1 cellular context compared by ENCODE assay signal in the genomic region with DNA sequence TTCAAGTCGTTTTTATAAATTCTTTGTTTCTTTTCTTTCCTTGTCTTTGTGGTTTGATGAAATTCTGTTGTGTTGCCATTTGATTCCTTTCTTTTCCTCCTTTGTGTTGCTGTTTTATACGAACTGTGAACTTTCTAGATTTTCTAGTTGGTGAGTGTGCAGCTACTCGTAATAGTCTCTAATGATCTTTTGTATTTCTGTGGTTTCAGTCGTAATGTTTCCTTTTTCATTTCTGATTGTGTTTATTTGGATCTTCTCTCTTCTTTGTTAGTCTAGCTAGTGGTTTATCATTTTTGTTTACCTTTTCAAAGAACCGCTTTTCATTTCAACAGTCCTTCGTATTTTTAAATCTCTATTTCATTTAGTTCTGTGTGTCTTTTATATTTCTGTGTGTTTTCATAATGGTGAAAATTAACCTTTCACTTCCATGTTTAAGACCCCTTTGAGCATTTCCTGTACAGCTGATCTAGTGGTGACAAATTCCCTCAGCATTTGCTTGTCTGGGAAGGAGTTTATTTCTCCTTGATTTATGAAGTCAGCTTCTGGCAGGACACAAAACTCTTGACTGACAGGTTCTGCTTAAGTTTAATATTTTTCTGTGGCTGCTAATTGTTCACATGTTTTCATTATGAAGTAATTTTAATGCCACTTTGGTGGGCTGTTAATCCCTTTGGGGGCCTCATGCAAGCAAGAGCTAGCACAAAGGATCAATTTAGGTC.
TF ChIP-seq lines count a peak whose summit lies in the region.

No MANE protein-coding gene starts in this region.

TF ChIP-seq in GM12878, 131 proteins besides CTCF, POLR2A, EP300 and RAD21 (continues in another document):
- TF ChIP-seq NR2C2 (IDR thresholded peaks at IDR 0.05; ENCODE audit: borderline replicate concordance, control insufficient read depth, insufficient read length, low read depth) (no peak), ATF7 (IDR thresholded peaks at IDR 0.05; ENCODE audit: low read depth) (peak; percentile 31; the same call in 1 of the 2 replicates), ZNF384 (IDR thresholded peaks at IDR 0.05; ENCODE audit: borderline replicate concordance, low read depth, low read length) (no peak), NFIC (IDR thresholded peaks at IDR 0.05; ENCODE audit: low read depth, low read length) (peak; percentile 18; the same call in 1 of the 2 replicates), ZNF217 (IDR thresholded peaks at IDR 0.05) (0 out of 2 replicates have a peak, but pooled peaks have one; percentile 30), POU2F2 (IDR thresholded peaks at IDR 0.05; ENCODE audit: borderline replicate concordance, low read depth, low read length) (no peak), NFYA (IDR thresholded peaks at IDR 0.05; ENCODE audit: borderline replicate concordance, low read depth, low read length) (no peak), CEBPB (IDR thresholded peaks at IDR 0.05; ENCODE audit: borderline replicate concordance in 1 of 2, low read depth in 2 of 2, low read length in 2 of 2) (no peak), BCL11A (IDR thresholded peaks at IDR 0.05; ENCODE audit: low read depth, low read length) (no peak), NR2C1 (IDR thresholded peaks at IDR 0.05) (no peak), STAT3 (IDR thresholded peaks at IDR 0.05; ENCODE audit: low read depth, low read length) (no peak), HDAC6 (IDR thresholded peaks at IDR 0.05; ENCODE audit: unreplicated experiment) (no peak), PAX8 (IDR thresholded peaks at IDR 0.05) (no peak), ESRRA (IDR thresholded peaks at IDR 0.05; ENCODE audit: low read length) (no peak), RAD51 (IDR thresholded peaks at IDR 0.05) (no peak), MYC (IDR thresholded peaks at IDR 0.05; ENCODE audit: insufficient read depth, insufficient read length, insufficient replicate concordance, low read length, severe bottlenecking) (no peak), IRF4 (IDR thresholded peaks at IDR 0.05; ENCODE audit: low read depth, low read length) (no peak), NBN (IDR thresholded peaks at IDR 0.05) (0 out of 2 replicates have a peak, but pooled peaks have one; percentile 27), POLR2AphosphoS2 (IDR thresholded peaks at IDR 0.05; ENCODE audit: low read depth, low read length) (no peak), ZZZ3 (IDR thresholded peaks at IDR 0.05; ENCODE audit: control insufficient read depth, insufficient read length, low read depth) (no peak), ASH2L (IDR thresholded peaks at IDR 0.05; ENCODE audit: borderline replicate concordance, low read depth) (no peak), SP1 (IDR thresholded peaks at IDR 0.05; ENCODE audit: low read depth, low read length) (no peak), MXI1 (IDR thresholded peaks at IDR 0.05; ENCODE audit: low read depth, low read length) (no peak), CHD4 (IDR thresholded peaks at IDR 0.05) (no peak), PAX5 (IDR thresholded peaks at IDR 0.05; ENCODE audit: borderline replicate concordance, low read depth, low read length) (no peak), MEF2A (IDR thresholded peaks at IDR 0.05; ENCODE audit: insufficient read depth, low read depth, low read length) (no peak), CHD2 (IDR thresholded peaks at IDR 0.05; ENCODE audit: borderline replicate concordance, low read depth, low read length) (no peak), BACH1 (IDR thresholded peaks at IDR 0.05; ENCODE audit: borderline replicate concordance) (no peak), LARP7 (IDR thresholded peaks at IDR 0.05) (no peak), ELK1 (IDR thresholded peaks at IDR 0.05; ENCODE audit: low read depth, low read length) (no peak), RUNX3 (IDR thresholded peaks at IDR 0.05; ENCODE audit: low read length) (peak; percentile 54), SMC3 (IDR thresholded peaks at IDR 0.05; ENCODE audit: borderline replicate concordance, low read length) (no peak), MTA2 (IDR thresholded peaks at IDR 0.05; ENCODE audit: low read depth) (no peak), ETV6 (conservative IDR thresholded peaks at IDR 0.05 in 1 of 2, IDR thresholded peaks at IDR 0.05 in 1 of 2; ENCODE audit: borderline replicate concordance in 1 of 2, low read depth in 1 of 2) (0 out of 4 replicates have a peak, but pooled peaks of 1 of the 2 experiments have one; percentile 36), NFXL1 (IDR thresholded peaks at IDR 0.05; ENCODE audit: borderline replicate concordance) (no peak), PBX3 (IDR thresholded peaks at IDR 0.05; ENCODE audit: insufficient replicate concordance, low read depth, low read length) (no peak), SPI1 (IDR thresholded peaks at IDR 0.05; ENCODE audit: borderline replicate concordance, insufficient read depth, low read depth, low read length) (no peak), TAF1 (IDR thresholded peaks at IDR 0.05; ENCODE audit: borderline replicate concordance, low read depth, low read length) (no peak), NR2F1 (conservative IDR thresholded peaks at IDR 0.05) (no peak), SUPT20H (IDR thresholded peaks at IDR 0.05; ENCODE audit: borderline replicate concordance, control insufficient read depth, low read depth, low read length) (no peak), SMARCA5 (IDR thresholded peaks at IDR 0.05) (no peak), YY1 (IDR thresholded peaks at IDR 0.05; ENCODE audit: low read depth, low read length) (no peak), CHD1 (IDR thresholded peaks at IDR 0.05; ENCODE audit: low read depth, low read length) (no peak), TCF3 (IDR thresholded peaks at IDR 0.05; ENCODE audit: borderline replicate concordance, insufficient read depth, low read depth, low read length) (no peak), BHLHE40 (IDR thresholded peaks at IDR 0.05; ENCODE audit: borderline replicate concordance in 1 of 2, low read depth in 2 of 2, low read length in 1 of 2) (0 out of 4 replicates have a peak, but pooled peaks of 1 of the 2 experiments have one; percentile 6), PKNOX1 (IDR thresholded peaks at IDR 0.05) (peak; percentile 80), POLR2AphosphoS5 (IDR thresholded peaks at IDR 0.05; ENCODE audit: low read length) (no peak), YBX1 (IDR thresholded peaks at IDR 0.05) (no peak)
- TF ChIP-seq, protein P1, sequence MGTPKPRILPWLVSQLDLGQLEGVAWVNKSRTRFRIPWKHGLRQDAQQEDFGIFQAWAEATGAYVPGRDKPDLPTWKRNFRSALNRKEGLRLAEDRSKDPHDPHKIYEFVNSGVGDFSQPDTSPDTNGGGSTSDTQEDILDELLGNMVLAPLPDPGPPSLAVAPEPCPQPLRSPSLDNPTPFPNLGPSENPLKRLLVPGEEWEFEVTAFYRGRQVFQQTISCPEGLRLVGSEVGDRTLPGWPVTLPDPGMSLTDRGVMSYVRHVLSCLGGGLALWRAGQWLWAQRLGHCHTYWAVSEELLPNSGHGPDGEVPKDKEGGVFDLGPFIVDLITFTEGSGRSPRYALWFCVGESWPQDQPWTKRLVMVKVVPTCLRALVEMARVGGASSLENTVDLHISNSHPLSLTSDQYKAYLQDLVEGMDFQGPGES (IDR thresholded peaks at IDR 0.05): no peak
- TF ChIP-seq, protein P2, sequence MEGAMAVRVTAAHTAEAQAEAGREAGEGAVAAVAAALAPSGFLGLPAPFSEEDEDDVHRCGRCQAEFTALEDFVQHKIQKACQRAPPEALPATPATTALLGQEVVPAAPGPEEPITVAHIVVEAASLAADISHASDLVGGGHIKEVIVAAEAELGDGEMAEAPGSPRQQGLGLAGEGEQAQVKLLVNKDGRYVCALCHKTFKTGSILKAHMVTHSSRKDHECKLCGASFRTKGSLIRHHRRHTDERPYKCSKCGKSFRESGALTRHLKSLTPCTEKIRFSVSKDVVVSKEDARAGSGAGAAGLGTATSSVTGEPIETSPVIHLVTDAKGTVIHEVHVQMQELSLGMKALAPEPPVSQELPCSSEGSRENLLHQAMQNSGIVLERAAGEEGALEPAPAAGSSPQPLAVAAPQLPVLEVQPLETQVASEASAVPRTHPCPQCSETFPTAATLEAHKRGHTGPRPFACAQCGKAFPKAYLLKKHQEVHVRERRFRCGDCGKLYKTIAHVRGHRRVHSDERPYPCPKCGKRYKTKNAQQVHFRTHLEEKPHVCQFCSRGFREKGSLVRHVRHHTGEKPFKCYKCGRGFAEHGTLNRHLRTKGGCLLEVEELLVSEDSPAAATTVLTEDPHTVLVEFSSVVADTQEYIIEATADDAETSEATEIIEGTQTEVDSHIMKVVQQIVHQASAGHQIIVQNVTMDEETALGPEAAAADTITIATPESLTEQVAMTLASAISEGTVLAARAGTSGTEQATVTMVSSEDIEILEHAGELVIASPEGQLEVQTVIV (IDR thresholded peaks at IDR 0.05; ENCODE audit: borderline replicate concordance, partially characterized antibody): no peak
- TF ChIP-seq, protein P3, sequence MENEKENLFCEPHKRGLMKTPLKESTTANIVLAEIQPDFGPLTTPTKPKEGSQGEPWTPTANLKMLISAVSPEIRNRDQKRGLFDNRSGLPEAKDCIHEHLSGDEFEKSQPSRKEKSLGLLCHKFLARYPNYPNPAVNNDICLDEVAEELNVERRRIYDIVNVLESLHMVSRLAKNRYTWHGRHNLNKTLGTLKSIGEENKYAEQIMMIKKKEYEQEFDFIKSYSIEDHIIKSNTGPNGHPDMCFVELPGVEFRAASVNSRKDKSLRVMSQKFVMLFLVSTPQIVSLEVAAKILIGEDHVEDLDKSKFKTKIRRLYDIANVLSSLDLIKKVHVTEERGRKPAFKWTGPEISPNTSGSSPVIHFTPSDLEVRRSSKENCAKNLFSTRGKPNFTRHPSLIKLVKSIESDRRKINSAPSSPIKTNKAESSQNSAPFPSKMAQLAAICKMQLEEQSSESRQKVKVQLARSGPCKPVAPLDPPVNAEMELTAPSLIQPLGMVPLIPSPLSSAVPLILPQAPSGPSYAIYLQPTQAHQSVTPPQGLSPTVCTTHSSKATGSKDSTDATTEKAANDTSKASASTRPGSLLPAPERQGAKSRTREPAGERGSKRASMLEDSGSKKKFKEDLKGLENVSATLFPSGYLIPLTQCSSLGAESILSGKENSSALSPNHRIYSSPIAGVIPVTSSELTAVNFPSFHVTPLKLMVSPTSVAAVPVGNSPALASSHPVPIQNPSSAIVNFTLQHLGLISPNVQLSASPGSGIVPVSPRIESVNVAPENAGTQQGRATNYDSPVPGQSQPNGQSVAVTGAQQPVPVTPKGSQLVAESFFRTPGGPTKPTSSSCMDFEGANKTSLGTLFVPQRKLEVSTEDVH (IDR thresholded peaks at IDR 0.05; ENCODE audit: low read depth, partially characterized antibody): no peak
- TF ChIP-seq, protein P4, sequence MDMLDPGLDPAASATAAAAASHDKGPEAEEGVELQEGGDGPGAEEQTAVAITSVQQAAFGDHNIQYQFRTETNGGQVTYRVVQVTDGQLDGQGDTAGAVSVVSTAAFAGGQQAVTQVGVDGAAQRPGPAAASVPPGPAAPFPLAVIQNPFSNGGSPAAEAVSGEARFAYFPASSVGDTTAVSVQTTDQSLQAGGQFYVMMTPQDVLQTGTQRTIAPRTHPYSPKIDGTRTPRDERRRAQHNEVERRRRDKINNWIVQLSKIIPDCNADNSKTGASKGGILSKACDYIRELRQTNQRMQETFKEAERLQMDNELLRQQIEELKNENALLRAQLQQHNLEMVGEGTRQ (IDR thresholded peaks at IDR 0.05; ENCODE audit: borderline replicate concordance, low read depth, low read length): no peak
- TF ChIP-seq, protein P5, sequence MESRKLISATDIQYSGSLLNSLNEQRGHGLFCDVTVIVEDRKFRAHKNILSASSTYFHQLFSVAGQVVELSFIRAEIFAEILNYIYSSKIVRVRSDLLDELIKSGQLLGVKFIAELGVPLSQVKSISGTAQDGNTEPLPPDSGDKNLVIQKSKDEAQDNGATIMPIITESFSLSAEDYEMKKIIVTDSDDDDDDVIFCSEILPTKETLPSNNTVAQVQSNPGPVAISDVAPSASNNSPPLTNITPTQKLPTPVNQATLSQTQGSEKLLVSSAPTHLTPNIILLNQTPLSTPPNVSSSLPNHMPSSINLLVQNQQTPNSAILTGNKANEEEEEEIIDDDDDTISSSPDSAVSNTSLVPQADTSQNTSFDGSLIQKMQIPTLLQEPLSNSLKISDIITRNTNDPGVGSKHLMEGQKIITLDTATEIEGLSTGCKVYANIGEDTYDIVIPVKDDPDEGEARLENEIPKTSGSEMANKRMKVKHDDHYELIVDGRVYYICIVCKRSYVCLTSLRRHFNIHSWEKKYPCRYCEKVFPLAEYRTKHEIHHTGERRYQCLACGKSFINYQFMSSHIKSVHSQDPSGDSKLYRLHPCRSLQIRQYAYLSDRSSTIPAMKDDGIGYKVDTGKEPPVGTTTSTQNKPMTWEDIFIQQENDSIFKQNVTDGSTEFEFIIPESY (IDR thresholded peaks at IDR 0.05): no peak
